Comparison of ENCODE assay signal across 12 cellular contexts in genomic region chr14:61560323-61560722, GRCh38.
DNase-seq lines count a peak whose midpoint lies in the region; ATAC-seq and TF ChIP-seq lines count a peak whose summit lies in the region.
"Had no signal": no experiment of that assay in that cellular context is flagged by ENCODE, and none has a peak within 500 bp of the region (broad histone marks: within the 10 kb centered on the region; RNA-seq: fewer than 3 reads in every experiment).

No MANE protein-coding gene starts in this region.

- peak overlapping the region; percentile 6 for H3K4me3 Mint-ChIP-seq in natural killer cell treated with Interleukin-12 subunit alpha and Interleukin-12 subunit beta and Interleukin-15 and Interleukin-18, amount 100 ng/mL, for 72 hours
- H3K4me3 Mint-ChIP-seq in natural killer cell (no peak overlapping the region), mesothelial cell of epicardium (no peak overlapping the region)
- no peak overlapping the region for H3K4me3 Mint-ChIP-seq in stimulated activated naive CD8-positive, alpha-beta T cell treated with anti-CD3 and anti-CD28 coated beads, Interleukin-15, amount 100 ng/mL, for 72 hours
- H3K4me3 Mint-ChIP-seq: activated naive CD8-positive, alpha-beta T cell treated with anti-CD3 and anti-CD28 coated beads, Interleukin-2, amount 10 ng/mL, durations not matched to agents 7 days and 5 days had no signal

- TF ChIP-seq CTCF in natural killer cell (IDR thresholded peaks at IDR 0.05): no peak
- TF ChIP-seq CTCF in mesothelial cell of epicardium (IDR thresholded peaks at IDR 0.05; ENCODE audit: unreplicated experiment): no peak

- peaks cover 3% of the 10 kb centered on the region for H3K9me3 Mint-ChIP-seq in natural killer cell treated with Interleukin-12 subunit alpha and Interleukin-12 subunit beta and Interleukin-15 and Interleukin-18, amount 100 ng/mL, for 72 hours
- H3K9me3 Mint-ChIP-seq in natural killer cell (no peaks in the 10 kb centered on the region), mesothelial cell of epicardium (no peaks in the 10 kb centered on the region)
- peaks cover 0 to 8% of the 10 kb centered on the region in 2 donors for H3K9me3 Mint-ChIP-seq in stimulated activated naive CD8-positive, alpha-beta T cell treated with anti-CD3 and anti-CD28 coated beads, Interleukin-15, amount 100 ng/mL, for 72 hours
- H3K9me3 Mint-ChIP-seq: activated naive CD8-positive, alpha-beta T cell treated with anti-CD3 and anti-CD28 coated beads, Interleukin-2, amount 10 ng/mL, durations not matched to agents 7 days and 5 days had no signal

- peak overlapping the region in 1 of 2 donors; percentile 38 for H3K9ac ChIP-seq in duodenal mucosa (ENCODE audit: low read depth in 1 of 2, low read length in 2 of 2)

- no peaks in the 10 kb centered on the region for H3K27me3 Mint-ChIP-seq in natural killer cell treated with Interleukin-12 subunit alpha and Interleukin-12 subunit beta and Interleukin-15 and Interleukin-18, amount 100 ng/mL, for 72 hours
- H3K27me3 Mint-ChIP-seq in natural killer cell (ENCODE audit: low read depth in 2 of 2) (no peaks in the 10 kb centered on the region), mesothelial cell of epicardium (ENCODE audit: low read depth) (no peaks in the 10 kb centered on the region)
- no peaks in the 10 kb centered on the region for H3K27me3 Mint-ChIP-seq in stimulated activated naive CD8-positive, alpha-beta T cell treated with anti-CD3 and anti-CD28 coated beads, Interleukin-15, amount 100 ng/mL, for 72 hours
- H3K27me3 Mint-ChIP-seq: activated naive CD8-positive, alpha-beta T cell treated with anti-CD3 and anti-CD28 coated beads, Interleukin-2, amount 10 ng/mL, durations not matched to agents 7 days and 5 days had no signal

- no peak for ATAC-seq in natural killer cell treated with Interleukin-12 subunit alpha and Interleukin-12 subunit beta and Interleukin-15 and Interleukin-18, amount 100 ng/mL, for 72 hours
- no peak for ATAC-seq in natural killer cell
- ATAC-seq in stimulated activated naive CD8-positive, alpha-beta T cell treated with anti-CD3 and anti-CD28 coated beads, Interleukin-15, amount 100 ng/mL, for 72 hours: no peak
- no peak for ATAC-seq in HG03135 (IDR thresholded peaks at IDR 0.05; ENCODE audit: unreplicated experiment)
- ATAC-seq: foreskin keratinocyte had no signal

- H3K9me3 ChIP-seq in duodenal mucosa (ENCODE audit: control insufficient read depth in 1 of 2, low read length in 2 of 2): no peaks in the 10 kb centered on the region

- H3K27ac ChIP-seq in duodenal mucosa (ENCODE audit: low read depth, low read length): peak overlapping the region; percentile 45
- H3K27ac ChIP-seq: foreskin keratinocyte had no signal

- DNase-seq in natural killer cell treated with Interleukin-12 subunit alpha and Interleukin-12 subunit beta and Interleukin-15 and Interleukin-18, amount 100 ng/mL, for 72 hours (ENCODE audit: low spot score): peak; percentile 23
- DNase-seq in natural killer cell (no peak), mesothelial cell of epicardium (ENCODE audit: low spot score in 2 of 2, unreplicated experiment in 2 of 2) (no peak), DMS114 treated with DMSO at 0.1 percent for 48 hours (lab: John Stamatoyannopoulos, UW; ENCODE audit: unreplicated experiment) (no peak), DMS153 treated with DMSO at 0.1 percent for 48 hours (lab: John Stamatoyannopoulos, UW; ENCODE audit: unreplicated experiment) (no peak)
- no peak for DNase-seq in stimulated activated naive CD8-positive, alpha-beta T cell treated with anti-CD3 and anti-CD28 coated beads, Interleukin-15, amount 100 ng/mL, for 72 hours
- DNase-seq: activated CD4-positive, alpha-beta T cell treated with anti-CD3 and anti-CD28 coated beads for 1 hour; activated naive CD8-positive, alpha-beta T cell treated with anti-CD3 and anti-CD28 coated beads, Interleukin-2, amount 10 ng/mL, durations not matched to agents 7 days and 5 days; foreskin keratinocyte; NCI-H1092 had no signal

- peaks cover 34 to 61% of the 10 kb centered on the region in 2 donors for H3K4me1 ChIP-seq in duodenal mucosa (ENCODE audit: control insufficient read depth in 1 of 2, insufficient read depth in 2 of 2, low read length in 2 of 2)

- H3K27me3 ChIP-seq in duodenal mucosa (ENCODE audit: control insufficient read depth in 1 of 2, insufficient read depth in 2 of 2, low read length in 2 of 2): no peaks in the 10 kb centered on the region
- H3K27me3 ChIP-seq: foreskin keratinocyte had no signal

- intact Hi-C loops in natural killer cell (cut with micrococcal nuclease): no loop called here

- peak overlapping the region; percentile 99 to 100 for H3K27ac Mint-ChIP-seq in natural killer cell treated with Interleukin-12 subunit alpha and Interleukin-12 subunit beta and Interleukin-15 and Interleukin-18, amount 100 ng/mL, for 72 hours
- H3K27ac Mint-ChIP-seq in natural killer cell: no peak overlapping the region
- peak overlapping the region; percentile 23 for H3K27ac Mint-ChIP-seq in mesothelial cell of epicardium
- peak overlapping the region in 1 of 2 donors; percentile 87 for H3K27ac Mint-ChIP-seq in stimulated activated naive CD8-positive, alpha-beta T cell treated with anti-CD3 and anti-CD28 coated beads, Interleukin-15, amount 100 ng/mL, for 72 hours
- H3K27ac Mint-ChIP-seq: activated naive CD8-positive, alpha-beta T cell treated with anti-CD3 and anti-CD28 coated beads, Interleukin-2, amount 10 ng/mL, durations not matched to agents 7 days and 5 days had no signal

- peaks cover 70 to 79% of the 10 kb centered on the region in 2 donors for H3K4me1 Mint-ChIP-seq in natural killer cell treated with Interleukin-12 subunit alpha and Interleukin-12 subunit beta and Interleukin-15 and Interleukin-18, amount 100 ng/mL, for 72 hours (ENCODE audit: low read depth in 2 of 2)
- H3K4me1 Mint-ChIP-seq in natural killer cell: peaks cover 23 to 24% of the 10 kb centered on the region in 2 donors
- peaks cover 39% of the 10 kb centered on the region for H3K4me1 Mint-ChIP-seq in mesothelial cell of epicardium
- peaks cover 78% of the 10 kb centered on the region for H3K4me1 Mint-ChIP-seq in stimulated activated naive CD8-positive, alpha-beta T cell treated with anti-CD3 and anti-CD28 coated beads, Interleukin-15, amount 100 ng/mL, for 72 hours

- H3K4me3 ChIP-seq in duodenal mucosa (ENCODE audit: low read depth in 1 of 2, low read length in 2 of 2): peak overlapping the region in 1 of 2 donors; percentile 52

- H3K36me3 Mint-ChIP-seq in natural killer cell treated with Interleukin-12 subunit alpha and Interleukin-12 subunit beta and Interleukin-15 and Interleukin-18, amount 100 ng/mL, for 72 hours: peaks cover 8% of the 10 kb centered on the region
- no peaks in the 10 kb centered on the region for H3K36me3 Mint-ChIP-seq in natural killer cell
- H3K36me3 Mint-ChIP-seq in mesothelial cell of epicardium: no peaks in the 10 kb centered on the region

- no peaks in the 10 kb centered on the region for H3K36me3 ChIP-seq in duodenal mucosa (ENCODE audit: control insufficient read depth in 1 of 2, insufficient read depth in 2 of 2, low read length in 2 of 2)

Comparison
In these comparisons a context has a peak if more than half of its experiments do, and no peak if none do; other contexts are left out.
1. H3K27ac Mint-ChIP-seq: peak in natural killer cell treated with Interleukin-12 subunit alpha and Interleukin-12 subunit beta and Interleukin-15 and Interleukin-18, amount 100 ng/mL, for 72 hours (2 of 2) and mesothelial cell of epicardium (single experiment); none in natural killer cell (0 of 2).